In genomic region chr3:125050486-125051172, GRCh38 we compare ENCODE assay signal across 1 cellular context.
TF ChIP-seq lines count a peak whose summit lies in the region.

No MANE protein-coding gene starts in this region.

TF ChIP-seq in SK-N-SH, 30 proteins besides CTCF, POLR2A, EP300 and RAD21 (continued from another document):
- TF ChIP-seq IRF3 (IDR thresholded peaks at IDR 0.05; ENCODE audit: low read depth, low read length) (no peak), TAF1 (IDR thresholded peaks at IDR 0.05; ENCODE audit: borderline replicate concordance, low read depth, low read length) (no peak), ELF1 (IDR thresholded peaks at IDR 0.05) (no peak), POLR2AphosphoS5 (IDR thresholded peaks at IDR 0.05; ENCODE audit: low read depth, low read length) (no peak), PBX3 (IDR thresholded peaks at IDR 0.05) (no peak), MEF2A (IDR thresholded peaks at IDR 0.05; ENCODE audit: borderline replicate concordance, low read depth) (no peak), EZH2phosphoT487 (IDR thresholded peaks at IDR 0.05; ENCODE audit: borderline replicate concordance, low read depth) (no peak), FOXJ3 (CRISPR knock-in tag; IDR thresholded peaks at IDR 0.05) (no peak)
